In genomic region chr4:118351851-118352827, GRCh38 we compare ENCODE assay signal across 9 cellular contexts. TPM values are rescaled to one million over a fixed set of nuclear protein-coding genes. Genes with fewer than 3 reads are reported as not detected.
DNase-seq lines count a peak whose midpoint lies in the region; ATAC-seq, FAIRE-seq and TF ChIP-seq lines count a peak whose summit lies in the region.
"Had no signal": no experiment of that assay in that cellular context is flagged by ENCODE, and none has a peak within 500 bp of the region (broad histone marks: within the 10 kb centered on the region; RNA-seq: fewer than 3 reads in every experiment).

No MANE protein-coding gene starts in this region.

- H3K4me3 ChIP-seq in KMS-11 (IDR thresholded peaks at IDR 0.05; ENCODE audit: insufficient read depth, low read depth, low read length) (no peak overlapping the region), heart left ventricle (peak overlapping the region; percentile 3 to 58 (median 40)), prostate gland (peak overlapping the region; percentile 38 to 43)

- H3K9ac ChIP-seq in KMS-11, result peak overlapping the region; percentile 33; the same call in 1 of the 2 replicates

- H4K20me1 ChIP-seq in KMS-11 (ENCODE audit: insufficient read depth), result no peaks in the 10 kb centered on the region

- peak; percentile 4 for DNase-seq in GM12892 (ENCODE audit: insufficient read length)
- peak; percentile 53 for DNase-seq in activated CD8-positive, alpha-beta memory T cell treated with anti-CD3 and anti-CD28 coated beads, Interleukin-2, amount 50 U/mL, for 48 hours
- DNase-seq in heart left ventricle, result peak in 1 of 5 donors; percentile 24
- DNase-seq in prostate gland (ENCODE audit: low spot score), result no peak
- DNase-seq in OCI-M1 (lab: John Stamatoyannopoulos, UW), result no peak
- DNase-seq in NCI-H2171 treated with DMSO at 0.1 percent for 48 hours (lab: John Stamatoyannopoulos, UW), result no peak

- no peaks in the 10 kb centered on the region for H3K79me2 ChIP-seq in KMS-11 (ENCODE audit: insufficient read depth, low read depth)

- TF ChIP-seq CTCF in KMS-11 (conservative IDR thresholded peaks at IDR 0.05; ENCODE audit: low read depth, low read length) (no peak), heart left ventricle (IDR thresholded peaks at IDR 0.05) (no peak), prostate gland (IDR thresholded peaks at IDR 0.05) (no peak)

- 3 to 8% (median 5%) methylated on average over 41 to 82 of the region's 82 CpGs for WGBS in heart left ventricle, 4 donors
- WGBS in prostate gland, result 7% methylated on average over 62 of the region's 82 CpGs

- H3K4me2 ChIP-seq in KMS-11, result no peak overlapping the region

- H3K27ac ChIP-seq in KMS-11 (no peak overlapping the region), heart left ventricle (no peak overlapping the region), prostate gland (no peak overlapping the region)

- intact Hi-C loops in heart left ventricle (cut with DNase I), result loop anchor here in 3 of 10 donors (2.0 to 5.0 kb wide), 2 partner anchors 70 to 71 kb away; no protein-coding TSS in a partner anchor
- intact Hi-C loops in prostate gland (cut with DNase I), result loop anchor here (2.0 kb wide), 1 partner anchor 71 kb away; no protein-coding TSS in a partner anchor

- no peaks in the 10 kb centered on the region for H3K36me3 ChIP-seq in KMS-11 (ENCODE audit: insufficient read depth)
- H3K36me3 ChIP-seq in heart left ventricle, result no peaks in the 10 kb centered on the region
- no peaks in the 10 kb centered on the region for H3K36me3 ChIP-seq in prostate gland

- H3K9me3 ChIP-seq in heart left ventricle (no peaks in the 10 kb centered on the region), prostate gland (no peaks in the 10 kb centered on the region)

- no peak for FAIRE-seq in GM12892 (lab: Jason Lieb, UNC)
- FAIRE-seq: TTC549 had no signal

- H3K27me3 ChIP-seq in KMS-11 (ENCODE audit: insufficient read depth, low read depth) (no peaks in the 10 kb centered on the region), heart left ventricle (peaks cover 25 to 76% (median 46%) of the 10 kb centered on the region in 9 donors), prostate gland (replicated peaks; ENCODE audit: insufficient read depth) (peaks cover under 1% of the 10 kb centered on the region)

- H2AFZ ChIP-seq in KMS-11 (ENCODE audit: low read depth), result peak overlapping the region; percentile 70

- peak; percentile 21 for ATAC-seq in GM21786 (IDR thresholded peaks at IDR 0.05; ENCODE audit: unreplicated experiment)
- ATAC-seq in heart left ventricle, result peak in 2 of 4 donors; percentile 24 to 51

- no peaks in the 10 kb centered on the region for H3K4me1 ChIP-seq in KMS-11 (ENCODE audit: low read depth, poor library complexity, severe bottlenecking)
- H3K4me1 ChIP-seq in heart left ventricle, result peaks cover 0 to 17% (median 7%) of the 10 kb centered on the region in 12 donors
- peaks cover 4% of the 10 kb centered on the region for H3K4me1 ChIP-seq in prostate gland (replicated peaks)

- no peak for TF ChIP-seq POLR2A in GM12892 (IDR thresholded peaks at IDR 0.05; ENCODE audit: low read depth, low read length)
- TF ChIP-seq POLR2A in heart left ventricle (IDR thresholded peaks at IDR 0.05), result no peak
- no peak for TF ChIP-seq POLR2A in prostate gland (IDR thresholded peaks at IDR 0.05)

RNA-seq across cellular contexts. Expression of gene PRSS12, which starts 0.7 kb away (rescaled TPM):
- 0.19 TPM for polyA plus RNA-seq in GM12892 (2012; ENCODE audit: missing spikeins)
- under 1 TPM in 2 of 9 donors, not detected in 7; 0.08 to 0.14 TPM for total RNA-seq in heart left ventricle
- polyA plus RNA-seq in heart left ventricle, result under 1 TPM in 1 of 2 donors, not detected in 1; 0.01 TPM
- 10 to 100 TPM in 1 of 2 donors, 1 to 10 TPM in 1; 1.7 to 43.0 TPM for total RNA-seq in prostate gland

Comparison
In these comparisons a context has a peak if more than half of its experiments do, and no peak if none do; other contexts are left out.
1. DNase-seq: peak in GM12892 (single experiment) and activated CD8-positive, alpha-beta memory T cell treated with anti-CD3 and anti-CD28 coated beads, Interleukin-2, amount 50 U/mL, for 48 hours (single experiment); none in prostate gland (single experiment), OCI-M1 (single experiment) and NCI-H2171 treated with DMSO at 0.1 percent for 48 hours (single experiment).